10 cellular contexts compared by ENCODE assay signal in the genomic region with DNA sequence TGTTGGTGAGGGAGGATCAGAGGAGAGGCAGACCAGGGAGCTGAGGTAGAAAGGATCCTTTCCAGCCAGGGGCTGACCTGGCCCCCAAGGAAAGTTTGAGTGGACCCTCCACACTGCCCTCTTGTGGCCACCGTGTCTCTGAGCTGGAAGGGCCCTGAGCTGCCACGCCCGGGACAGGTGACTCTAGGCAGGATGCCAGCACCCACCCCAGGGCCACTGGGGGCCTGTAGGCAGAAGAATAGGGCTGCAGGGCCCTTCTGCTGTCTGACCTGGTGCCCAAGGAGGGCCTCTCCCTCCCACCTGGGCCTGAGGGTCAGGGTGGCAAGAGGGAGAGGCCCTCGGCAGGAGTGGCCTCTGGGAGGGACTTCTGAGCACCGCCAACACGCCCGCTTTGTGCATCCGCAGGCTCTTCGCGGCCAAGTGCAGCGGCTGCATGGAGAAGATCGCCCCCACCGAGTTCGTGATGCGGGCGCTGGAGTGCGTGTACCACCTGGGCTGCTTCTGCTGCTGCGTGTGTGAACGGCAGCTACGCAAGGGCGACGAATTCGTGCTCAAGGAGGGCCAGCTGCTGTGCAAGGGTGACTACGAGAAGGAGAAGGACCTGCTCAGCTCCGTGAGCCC.
DNase-seq lines count a peak whose midpoint lies in the region; ATAC-seq, FAIRE-seq and TF ChIP-seq lines count a peak whose summit lies in the region.
"Had no signal": no experiment of that assay in that cellular context is flagged by ENCODE, and none has a peak within 500 bp of the region (broad histone marks: within the 10 kb centered on the region; RNA-seq: fewer than 3 reads in every experiment).

No MANE protein-coding gene starts in this region.

- H3F3A ChIP-seq in OCI-LY1 (ENCODE audit: insufficient read depth, low read length), result no peaks in the 10 kb centered on the region

- H2AFZ ChIP-seq in OCI-LY1 (ENCODE audit: low read length), result no peak overlapping the region

- H3K9me2 ChIP-seq in OCI-LY1 (ENCODE audit: low read depth, low read length), result no peaks in the 10 kb centered on the region

- 0 to 62% (median 59%) methylated on average over 1 to 25 of the region's 25 CpGs for whole genome bisulfite sequencing in spleen, 5 donors

- no peak overlapping the region for H3K4me3 ChIP-seq in GM12875 (ENCODE audit: low read depth, low read length)
- no peak overlapping the region for H3K4me3 ChIP-seq in OCI-LY1 (ENCODE audit: low read depth, low read length, poor library complexity, severe bottlenecking)
- H3K4me3 ChIP-seq in spleen, result no peak overlapping the region

- no peak overlapping the region for H3K9ac ChIP-seq in OCI-LY1 (ENCODE audit: low read length)

- no peaks in the 10 kb centered on the region for H3K4me1 ChIP-seq in OCI-LY1 (ENCODE audit: insufficient read depth, low read length, severe bottlenecking)
- H3K4me1 ChIP-seq in spleen, result no peaks in the 10 kb centered on the region

- peak; percentile 63 to 67 for DNase-seq in activated T-cell treated with anti-CD3 and anti-CD28 coated beads, Interleukin-2, amount 50 U/mL, for 72 hours
- DNase-seq in glutamatergic neuron (peak; percentile 82), spleen (peak; percentile 80), RCC 7860 (ENCODE audit: low spot score) (no peak)

- peak; percentile 66 to 73 for ATAC-seq in activated T-cell treated with anti-CD3 and anti-CD28 coated beads, Interleukin-2, amount 50 U/mL, for 72 hours (replicated peaks in 1 of 2)
- no peak for ATAC-seq in HG02970 (IDR thresholded peaks at IDR 0.05; ENCODE audit: low FRiP score, unreplicated experiment)
- no peak for ATAC-seq in GM21515 (IDR thresholded peaks at IDR 0.05; ENCODE audit: unreplicated experiment)

- no peaks in the 10 kb centered on the region for H3K9me3 Mint-ChIP-seq in activated T-cell treated with anti-CD3 and anti-CD28 coated beads, Interleukin-2, amount 50 U/mL, for 72 hours
- H3K9me3 Mint-ChIP-seq in glutamatergic neuron (ENCODE audit: unreplicated experiment), result peaks cover 3% of the 10 kb centered on the region
- H3K9me3 Mint-ChIP-seq: stimulated activated naive CD8-positive, alpha-beta T cell treated with anti-CD3 and anti-CD28 coated beads, Interleukin-15, Interleukin-2, amounts not matched to agents 100 ng/mL and 50 ng/mL, for 24 hours had no signal

- H3K9me3 ChIP-seq in OCI-LY1 (ENCODE audit: low read length) (no peaks in the 10 kb centered on the region), spleen (no peaks in the 10 kb centered on the region)

- H3K36me3 ChIP-seq in OCI-LY1 (ENCODE audit: insufficient read depth, low read length) (no peaks in the 10 kb centered on the region), spleen (no peaks in the 10 kb centered on the region)

- no peak for TF ChIP-seq POLR2A in spleen (IDR thresholded peaks at IDR 0.05)

- TF ChIP-seq CTCF in GM12875 (IDR thresholded peaks at IDR 0.05; ENCODE audit: borderline replicate concordance, insufficient read depth, low read depth, low read length) (peak; percentile 79), OCI-LY1 (IDR thresholded peaks at IDR 0.05; ENCODE audit: low read length) (peak; percentile 58), glutamatergic neuron (IDR thresholded peaks at IDR 0.05; ENCODE audit: partially characterized antibody, unreplicated experiment) (peak; percentile 81), spleen (IDR thresholded peaks at IDR 0.05 in 8 of 11, conservative IDR thresholded peaks at IDR 0.05 in 3 of 11) (peak; percentile 17 to 79 (median 57))

- H3K27ac Mint-ChIP-seq in activated T-cell treated with anti-CD3 and anti-CD28 coated beads, Interleukin-2, amount 50 U/mL, for 72 hours, result no peak overlapping the region
- H3K27ac Mint-ChIP-seq in glutamatergic neuron (ENCODE audit: unreplicated experiment), result no peak overlapping the region
- H3K27ac Mint-ChIP-seq: stimulated activated naive CD8-positive, alpha-beta T cell treated with anti-CD3 and anti-CD28 coated beads, Interleukin-15, Interleukin-2, amounts not matched to agents 100 ng/mL and 50 ng/mL, for 24 hours had no signal

- no peaks in the 10 kb centered on the region for H3K79me2 ChIP-seq in OCI-LY1 (ENCODE audit: insufficient read depth, low read length)

- no peaks in the 10 kb centered on the region for H4K20me1 ChIP-seq in OCI-LY1 (ENCODE audit: insufficient read depth, low read length)

- 0 out of 2 replicates have a peak, but pooled peaks cover 9% of the 10 kb centered on the region for H3K27me3 ChIP-seq in OCI-LY1 (ENCODE audit: insufficient read depth, low read length)
- peaks cover 0 to 71% (median 11%) of the 10 kb centered on the region in 7 donors for H3K27me3 ChIP-seq in spleen (replicated peaks in 1 of 7)

- H3K4me3 Mint-ChIP-seq in activated T-cell treated with anti-CD3 and anti-CD28 coated beads, Interleukin-2, amount 50 U/mL, for 72 hours, result no peak overlapping the region
- no peak overlapping the region for H3K4me3 Mint-ChIP-seq in glutamatergic neuron (ENCODE audit: unreplicated experiment)
- H3K4me3 Mint-ChIP-seq: stimulated activated naive CD8-positive, alpha-beta T cell treated with anti-CD3 and anti-CD28 coated beads, Interleukin-15, Interleukin-2, amounts not matched to agents 100 ng/mL and 50 ng/mL, for 24 hours had no signal

- FAIRE-seq in RCC 7860 (lab: Jason Lieb, UNC), result no peak
- FAIRE-seq: TTC549 had no signal

- H3K27ac ChIP-seq in OCI-LY1 (ENCODE audit: low read depth, low read length, poor library complexity, severe bottlenecking), result no peak overlapping the region
- H3K27ac ChIP-seq in spleen, result no peak overlapping the region

- H3K4me2 ChIP-seq in OCI-LY1 (ENCODE audit: low read length), result no peak overlapping the region

- H3K27me3 Mint-ChIP-seq in activated T-cell treated with anti-CD3 and anti-CD28 coated beads, Interleukin-2, amount 50 U/mL, for 72 hours (ENCODE audit: low read depth), result peaks cover 41% of the 10 kb centered on the region
- H3K27me3 Mint-ChIP-seq in glutamatergic neuron (ENCODE audit: unreplicated experiment), result peaks cover 14% of the 10 kb centered on the region

- intact Hi-C loops in spleen (cut with DNase I; ENCODE audit: low total_unique reads), result no loop called here

- no peaks in the 10 kb centered on the region for H3K4me1 Mint-ChIP-seq in activated T-cell treated with anti-CD3 and anti-CD28 coated beads, Interleukin-2, amount 50 U/mL, for 72 hours (ENCODE audit: low read depth)
- H3K4me1 Mint-ChIP-seq in glutamatergic neuron (ENCODE audit: low read depth, unreplicated experiment), result no peaks in the 10 kb centered on the region

- no peaks in the 10 kb centered on the region for H3K36me3 Mint-ChIP-seq in activated T-cell treated with anti-CD3 and anti-CD28 coated beads, Interleukin-2, amount 50 U/mL, for 72 hours (ENCODE audit: insufficient read depth in 2 of 2)
- no peaks in the 10 kb centered on the region for H3K36me3 Mint-ChIP-seq in glutamatergic neuron (ENCODE audit: unreplicated experiment)

Comparison
In these comparisons a context has a peak if more than half of its experiments do, and no peak if none do; other contexts are left out.
1. ATAC-seq: peak in activated T-cell treated with anti-CD3 and anti-CD28 coated beads, Interleukin-2, amount 50 U/mL, for 72 hours (2 of 2); none in HG02970 (single experiment) and GM21515 (single experiment).
2. Peak in every context shown above with its lines, with median percentiles within 50 percentile points of each other: CTCF ChIP-seq.